21 cellular contexts compared by ENCODE assay signal in the genomic region with DNA sequence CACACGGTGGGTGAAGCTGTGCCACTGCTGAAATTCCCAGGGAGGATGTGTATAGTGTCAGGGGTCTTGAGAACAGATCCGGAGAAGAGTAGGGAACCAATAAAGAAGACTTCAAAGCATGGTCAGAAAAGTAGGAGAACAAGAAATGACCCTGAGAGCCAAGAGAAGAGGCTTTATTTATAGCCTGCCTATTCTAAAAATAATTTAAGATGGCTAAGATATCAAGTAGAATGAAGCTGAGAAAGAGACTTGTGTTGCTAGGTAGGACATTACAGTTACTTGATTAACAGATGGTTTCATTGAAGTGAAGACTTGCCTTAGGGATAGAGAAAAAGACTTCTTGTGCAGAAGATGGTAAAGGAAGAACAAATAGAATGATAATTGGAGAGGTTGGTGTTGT.
"Had no signal": no experiment of that assay in that cellular context is flagged by ENCODE, and none has a peak within 500 bp of the region (broad histone marks: within the 10 kb centered on the region; RNA-seq: fewer than 3 reads in every experiment).

No MANE protein-coding gene starts in this region.

- DNase-seq: Karpas-422, KBM-7, MG63, NCI-H1092, NCI-H1105 treated with DMSO at 0.1 percent for 48 hours, NCI-H1436, NCI-H187, NCI-H2029, NCI-H2081 treated with DMSO at 0.1 percent for 48 hours, NCI-H2171, NCI-H226, NCI-H446, NCI-H510A, NCI-H524 treated with DMSO at 0.1 percent for 48 hours, NCI-H69, NCI-H774, Right ventricle myocardium superior, RPMI8226, SIG-M5 had no signal

- H3K27ac ChIP-seq: SJSA1, SK-N-MC had no signal

- H3K4me1 ChIP-seq: SJSA1 had no signal

- H3K4me3 ChIP-seq: MG63, SJSA1, SK-N-MC had no signal

- H3K27me3 ChIP-seq: MG63, SJSA1 had no signal
